Comparison of ENCODE assay signal across 8 cellular contexts in the genomic region with DNA sequence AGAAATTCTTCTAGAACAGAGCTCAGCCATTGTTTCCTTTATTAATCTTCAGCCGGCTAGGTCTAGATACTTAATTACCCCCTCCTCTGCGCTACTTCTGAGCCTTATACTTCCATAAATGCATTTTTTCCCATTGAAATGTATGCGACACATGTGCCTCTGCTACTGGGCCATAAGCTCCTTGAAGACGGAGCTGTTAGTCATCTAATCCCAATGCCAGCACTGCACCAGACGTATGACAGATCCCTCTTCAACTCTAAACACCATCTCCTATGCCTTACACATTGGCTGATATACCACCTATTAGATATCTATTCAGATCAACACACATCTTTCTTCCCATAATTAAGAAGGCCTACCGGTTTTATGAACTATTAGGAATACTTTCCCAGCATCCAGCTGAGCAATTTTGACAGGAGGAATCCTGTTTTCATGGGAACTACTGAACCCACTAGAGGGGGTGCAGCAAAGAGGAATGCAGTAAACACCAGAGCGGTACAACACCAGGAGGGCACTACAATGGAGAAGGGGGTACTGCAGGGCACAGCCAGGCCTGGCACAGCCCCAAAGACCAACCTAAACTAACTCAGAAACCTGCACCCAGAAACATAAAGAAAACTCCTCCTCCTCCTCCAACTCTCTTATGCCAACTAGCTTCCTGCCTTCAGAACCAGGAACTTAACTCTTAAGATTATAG. TPM values are rescaled to one million over a fixed set of nuclear protein-coding genes. Genes with fewer than 3 reads are reported as not detected.
DNase-seq lines count a peak whose midpoint lies in the region; ATAC-seq and TF ChIP-seq lines count a peak whose summit lies in the region.
"Had no signal": no experiment of that assay in that cellular context is flagged by ENCODE, and none has a peak within 500 bp of the region (broad histone marks: within the 10 kb centered on the region; RNA-seq: fewer than 3 reads in every experiment).

No MANE protein-coding gene starts in this region.

- H3K27ac ChIP-seq in esophagus muscularis mucosa (replicated peaks in 1 of 4) (no peak overlapping the region), heart left ventricle (no peak overlapping the region)

- H3K4me1 Mint-ChIP-seq in IgD-negative memory B cell (peaks cover 56 to 75% (median 71%) of the 10 kb centered on the region in 3 donors), nephron progenitor cell (peaks cover 84% of the 10 kb centered on the region)

- TF ChIP-seq CTCF in cardiac fibroblast (IDR thresholded peaks at IDR 0.05; ENCODE audit: low read depth, low read length) (no peak), nephron progenitor cell (IDR thresholded peaks at IDR 0.05) (no peak), esophagus muscularis mucosa (IDR thresholded peaks at IDR 0.05) (no peak), heart left ventricle (IDR thresholded peaks at IDR 0.05) (no peak)

- H3K4me3 ChIP-seq in cardiac fibroblast (replicated peaks in 1 of 2; ENCODE audit: low read depth in 2 of 2, low read length in 2 of 2) (no peak overlapping the region), esophagus muscularis mucosa (no peak overlapping the region), heart left ventricle (no peak overlapping the region)

- H3K4me1 ChIP-seq in esophagus muscularis mucosa (peaks cover 49 to 91% (median 85%) of the 10 kb centered on the region in 4 donors), heart left ventricle (peaks cover 0 to 80% (median 60%) of the 10 kb centered on the region in 12 donors)

- peak; percentile 54 for DNase-seq in D341Med (ENCODE audit: low spot score)
- DNase-seq in cardiac fibroblast (ENCODE audit: low read depth in 2 of 2), result peak; percentile 29 to 53
- no peak for DNase-seq in nephron progenitor cell
- no peak for DNase-seq in esophagus muscularis mucosa (ENCODE audit: extremely low spot score)
- no peak for DNase-seq in ureter (ENCODE audit: low spot score)
- no peak for DNase-seq in heart left ventricle
- DNase-seq: aorta had no signal

- H3K36me3 Mint-ChIP-seq in IgD-negative memory B cell (peaks cover 2% of the 10 kb centered on the region), nephron progenitor cell (ENCODE audit: low read depth) (peaks cover 57% of the 10 kb centered on the region)

- H3K9me3 ChIP-seq in esophagus muscularis mucosa (no peaks in the 10 kb centered on the region), heart left ventricle (no peaks in the 10 kb centered on the region)

- intact Hi-C loops in esophagus muscularis mucosa (cut with DNase I), result no loop called here
- intact Hi-C loops in heart left ventricle (cut with DNase I), result no loop called here

- H3K9me3 Mint-ChIP-seq in IgD-negative memory B cell (peaks cover 0 to 1% (median 0%) of the 10 kb centered on the region in 3 donors), nephron progenitor cell (peaks cover 8% of the 10 kb centered on the region)

- no peaks in the 10 kb centered on the region for H3K27me3 ChIP-seq in esophagus muscularis mucosa
- no peaks in the 10 kb centered on the region for H3K27me3 ChIP-seq in heart left ventricle

- no peak for TF ChIP-seq POLR2A in esophagus muscularis mucosa (IDR thresholded peaks at IDR 0.05; ENCODE audit: low read depth)
- no peak for TF ChIP-seq POLR2A in heart left ventricle (IDR thresholded peaks at IDR 0.05)

- 62% methylated on average over 7 of the region's 7 CpGs for WGBS in esophagus muscularis mucosa
- 75 to 77% (median 76%) methylated on average over 7 of the region's 7 CpGs for WGBS in heart left ventricle, 4 donors

- H3K27me3 Mint-ChIP-seq in IgD-negative memory B cell, result no peaks in the 10 kb centered on the region
- H3K27me3 Mint-ChIP-seq in nephron progenitor cell (ENCODE audit: low read depth, poor library complexity), result peaks cover 2% of the 10 kb centered on the region

- peak overlapping the region; percentile 39 to 91 (median 60) for H3K27ac Mint-ChIP-seq in IgD-negative memory B cell
- peak overlapping the region; percentile 77 for H3K27ac Mint-ChIP-seq in nephron progenitor cell

- no peak for ATAC-seq in heart left ventricle

- no peaks in the 10 kb centered on the region for H3K36me3 ChIP-seq in esophagus muscularis mucosa
- H3K36me3 ChIP-seq in heart left ventricle, result peaks cover 0 to 8% (median 0%) of the 10 kb centered on the region in 9 donors

- peak overlapping the region in 2 of 4 donors; percentile 62 to 77 for H3K4me3 Mint-ChIP-seq in IgD-negative memory B cell
- H3K4me3 Mint-ChIP-seq in nephron progenitor cell, result no peak overlapping the region

- no peak for TF ChIP-seq EP300 in esophagus muscularis mucosa (IDR thresholded peaks at IDR 0.05)

RNA-seq across cellular contexts. Expression of gene STK24, which starts 18.8 kb away (rescaled TPM):
- 22.9 TPM for polyA plus RNA-seq in IgD-negative memory B cell
- 100 to 1,000 TPM in 2 of 4 donors, 10 to 100 TPM in 2; 61.9 to 108 (median 96.7) TPM for total RNA-seq in esophagus muscularis mucosa
- 160 TPM for total RNA-seq in ureter
- total RNA-seq in heart left ventricle, result 10 to 100 TPM; 56.5 to 82.6 (median 63.0) TPM
- 10 to 100 TPM; 26.6 to 54.1 TPM for polyA plus RNA-seq in heart left ventricle

Comparison
In these comparisons a context has a peak if more than half of its experiments do, and no peak if none do; other contexts are left out.
1. DNase-seq: peak in D341Med (single experiment) and cardiac fibroblast (2 of 2); none in nephron progenitor cell (single experiment), esophagus muscularis mucosa (single experiment), ureter (single experiment) and heart left ventricle (0 of 5).